In genomic region chr1:147539122-147539575, GRCh38 we compare ENCODE assay signal across 9 cellular contexts. TPM values are rescaled to one million over a fixed set of nuclear protein-coding genes. Genes with fewer than 3 reads are reported as not detected.
DNase-seq lines count a peak whose midpoint lies in the region; ATAC-seq and TF ChIP-seq lines count a peak whose summit lies in the region.
"Had no signal": no experiment of that assay in that cellular context is flagged by ENCODE, and none has a peak within 500 bp of the region (broad histone marks: within the 10 kb centered on the region; RNA-seq: fewer than 3 reads in every experiment).

No MANE protein-coding gene starts in this region.

- H3K9me3 Mint-ChIP-seq in stimulated activated effector memory CD8-positive, alpha-beta T cell treated with anti-CD3 and anti-CD28 coated beads, Interleukin-12 subunit alpha, Interleukin-12 subunit beta, amount 100 ng/mL, for 72 hours: no peaks in the 10 kb centered on the region
- H3K9me3 Mint-ChIP-seq in type B pancreatic cell: no peaks in the 10 kb centered on the region

- peaks cover 14% of the 10 kb centered on the region for H3K4me1 Mint-ChIP-seq in stimulated activated effector memory CD8-positive, alpha-beta T cell treated with anti-CD3 and anti-CD28 coated beads, Interleukin-12 subunit alpha, Interleukin-12 subunit beta, amount 100 ng/mL, for 72 hours
- peaks cover 34% of the 10 kb centered on the region for H3K4me1 Mint-ChIP-seq in type B pancreatic cell (ENCODE audit: unreplicated experiment)

- H3K4me3 Mint-ChIP-seq in stimulated activated effector memory CD8-positive, alpha-beta T cell treated with anti-CD3 and anti-CD28 coated beads, Interleukin-12 subunit alpha, Interleukin-12 subunit beta, amount 100 ng/mL, for 72 hours: no peak overlapping the region
- no peak overlapping the region for H3K4me3 Mint-ChIP-seq in type B pancreatic cell

- H3K36me3 Mint-ChIP-seq in stimulated activated effector memory CD8-positive, alpha-beta T cell treated with anti-CD3 and anti-CD28 coated beads, Interleukin-12 subunit alpha, Interleukin-12 subunit beta, amount 100 ng/mL, for 72 hours: peaks cover 5% of the 10 kb centered on the region
- H3K36me3 Mint-ChIP-seq in type B pancreatic cell: peaks cover 4% of the 10 kb centered on the region

- TF ChIP-seq CTCF in type B pancreatic cell (conservative IDR thresholded peaks at IDR 0.05): no peak

- ATAC-seq in SK-N-SH treated with all-trans-retinoic acid at 6 μM for 48 hours: peak; percentile 47
- ATAC-seq in stimulated activated effector memory CD8-positive, alpha-beta T cell treated with anti-CD3 and anti-CD28 coated beads, Interleukin-12 subunit alpha, Interleukin-12 subunit beta, amount 100 ng/mL, for 72 hours: peak; percentile 81
- ATAC-seq in HG03342 (IDR thresholded peaks at IDR 0.05; ENCODE audit: unreplicated experiment): no peak

- DNase-seq in NOMO-1 treated with DMSO at 0.1 percent for 48 hours (lab: John Stamatoyannopoulos, UW; ENCODE audit: unreplicated experiment): peak; percentile 27
- DNase-seq in NOMO-1 treated with dmso at 0.1 percent for 144 hours (lab: John Stamatoyannopoulos, UW; ENCODE audit: unreplicated experiment): no peak
- DNase-seq in globus pallidus (ENCODE audit: low spot score): peak; percentile 3
- DNase-seq in stimulated activated effector memory CD8-positive, alpha-beta T cell treated with anti-CD3 and anti-CD28 coated beads, Interleukin-12 subunit alpha, Interleukin-12 subunit beta, amount 100 ng/mL, for 72 hours (ENCODE audit: low spot score in 2 of 2): no peak
- no peak for DNase-seq in NCI-H1694 treated with DMSO at 0.1 percent for 48 hours (lab: John Stamatoyannopoulos, UW)
- no peak for DNase-seq in type B pancreatic cell (ENCODE audit: extremely low spot score, unreplicated experiment)
- DNase-seq: activated effector memory CD4-positive, alpha-beta T cell treated with Interleukin-2 at 50 U/mL for 16 hours had no signal

- H3K27me3 Mint-ChIP-seq in type B pancreatic cell: no peaks in the 10 kb centered on the region

- H3K27ac Mint-ChIP-seq in stimulated activated effector memory CD8-positive, alpha-beta T cell treated with anti-CD3 and anti-CD28 coated beads, Interleukin-12 subunit alpha, Interleukin-12 subunit beta, amount 100 ng/mL, for 72 hours: no peak overlapping the region
- H3K27ac Mint-ChIP-seq in type B pancreatic cell: no peak overlapping the region

TF ChIP-seq in SK-N-SH treated with all-trans-retinoic acid at 6 μM for 48 hours, 23 proteins besides CTCF, POLR2A, EP300 and RAD21:
- no peak for TF ChIP-seq ZNF565 (CRISPR knock-in tag; conservative IDR thresholded peaks at IDR 0.05; ENCODE audit: low read depth)
- no peak for TF ChIP-seq ARNTL (CRISPR knock-in tag; IDR thresholded peaks at IDR 0.05; ENCODE audit: borderline replicate concordance, low read depth)
- no peak for TF ChIP-seq ZNF70 (CRISPR knock-in tag; IDR thresholded peaks at IDR 0.05)
- TF ChIP-seq CSRNP3 (CRISPR knock-in tag; IDR thresholded peaks at IDR 0.05): no peak
- TF ChIP-seq POU6F1 (CRISPR knock-in tag; IDR thresholded peaks at IDR 0.05; ENCODE audit: borderline replicate concordance, low read depth): no peak; the same call in 1 of the 2 replicates
- no peak for TF ChIP-seq SNAI2 (CRISPR knock-in tag; IDR thresholded peaks at IDR 0.05)
- TF ChIP-seq ESRRG (CRISPR knock-in tag; IDR thresholded peaks at IDR 0.05): no peak
- TF ChIP-seq ZC3H10 (CRISPR knock-in tag; IDR thresholded peaks at IDR 0.05): no peak; the same call in 1 of the 2 replicates
- TF ChIP-seq CSDC2 (CRISPR knock-in tag; IDR thresholded peaks at IDR 0.05): no peak
- TF ChIP-seq PATZ1 (CRISPR knock-in tag; IDR thresholded peaks at IDR 0.05; ENCODE audit: borderline replicate concordance): no peak
- no peak for TF ChIP-seq ZNF8 (CRISPR knock-in tag; IDR thresholded peaks at IDR 0.05)
- no peak for TF ChIP-seq BACH2 (CRISPR knock-in tag; IDR thresholded peaks at IDR 0.05; ENCODE audit: borderline replicate concordance)
- no peak for TF ChIP-seq CREB5 (CRISPR knock-in tag; IDR thresholded peaks at IDR 0.05; ENCODE audit: low read depth)
- TF ChIP-seq TSHZ2 (CRISPR knock-in tag; IDR thresholded peaks at IDR 0.05): no peak
- TF ChIP-seq GLIS3 (CRISPR knock-in tag; IDR thresholded peaks at IDR 0.05): no peak
- no peak for TF ChIP-seq RARB (CRISPR knock-in tag; IDR thresholded peaks at IDR 0.05)
TF ChIP-seq in SK-N-SH treated with all-trans-retinoic acid at 6 μM for 48 hours: peak in this region for 0.

RNA-seq across cellular contexts. Expression of gene BCL9, which starts 2.2 kb away (rescaled TPM):
- 47.4 and 60.6 TPM in 2 replicates for total RNA-seq in type B pancreatic cell (ENCODE audit: low replicate concordance)

Comparison
In these comparisons a context has a peak if more than half of its experiments do, and no peak if none do; other contexts are left out.
1. DNase-seq: peak in NOMO-1 treated with DMSO at 0.1 percent for 48 hours (single experiment) and globus pallidus (single experiment); none in NOMO-1 treated with dmso at 0.1 percent for 144 hours (single experiment), stimulated activated effector memory CD8-positive, alpha-beta T cell treated with anti-CD3 and anti-CD28 coated beads, Interleukin-12 subunit alpha, Interleukin-12 subunit beta, amount 100 ng/mL, for 72 hours (0 of 2), NCI-H1694 treated with DMSO at 0.1 percent for 48 hours (single experiment) and type B pancreatic cell (single experiment).